Comparison of ENCODE assay signal across 19 cellular contexts in the genomic region with DNA sequence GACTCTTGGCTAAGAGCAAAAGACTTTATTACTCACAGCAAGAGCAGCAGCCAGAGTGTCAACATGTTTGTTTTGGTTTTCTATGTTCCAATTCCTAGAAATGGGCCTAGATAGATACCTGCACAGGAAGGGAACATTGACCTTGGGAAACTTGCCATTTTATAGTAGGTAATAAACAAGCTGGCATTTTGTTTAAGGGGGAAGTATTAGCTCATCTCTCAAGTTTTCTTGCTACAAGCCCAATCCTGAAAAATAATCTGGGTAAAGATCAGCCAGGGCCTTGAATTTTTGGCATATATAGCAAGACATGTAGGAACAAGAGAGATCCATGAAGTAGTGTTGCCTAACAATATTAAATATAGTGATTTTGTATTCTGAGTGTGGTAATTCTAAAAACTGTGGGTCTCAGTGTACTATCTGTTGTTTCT. TPM values are rescaled to one million over a fixed set of nuclear protein-coding genes. Genes with fewer than 3 reads are reported as not detected.
A peak's percentile ranks its signal among the peaks of the same experiment; 100 is the strongest.
DNase-seq lines count a peak whose midpoint lies in the region; ATAC-seq lines count a peak whose summit lies in the region.
"Had no signal": no experiment of that assay in that cellular context is flagged by ENCODE, and none has a peak within 500 bp of the region (broad histone marks: within the 10 kb centered on the region; RNA-seq: fewer than 3 reads in every experiment).

No MANE protein-coding gene starts in this region.

- intact Hi-C loops in left ventricle myocardium superior (cut with micrococcal nuclease), result no loop called here
- intact Hi-C loops in left cardiac atrium (cut with DNase I), result no loop called here

- DNase-seq in left ventricle myocardium superior, result no peak
- no peak for DNase-seq in left cardiac atrium
- peak; percentile 23 for DNase-seq in fibroblast of gingiva (ENCODE audit: low read depth)
- DNase-seq in left lobe of liver (ENCODE audit: low spot score), result no peak
- DNase-seq: BE2C; Caco-2; CD4-positive, CD25-positive, alpha-beta regulatory T cell; GDM1; H7; HFFc6; NCI-H1105 treated with DMSO at 0.1 percent for 48 hours; NCI-H1694 treated with DMSO at 0.1 percent for 48 hours; NCI-H510A treated with DMSO at 0.1 percent for 48 hours; NCI-H82; SHP77 treated with DMSO at 0.1 percent for 48 hours had no signal

- ATAC-seq in left ventricle myocardium superior (peak; percentile 55), left cardiac atrium (no peak), left lobe of liver (peak; percentile 19), HG02973 (IDR thresholded peaks at IDR 0.05; ENCODE audit: unreplicated experiment) (no peak), GM19023 (IDR thresholded peaks at IDR 0.05; ENCODE audit: unreplicated experiment) (no peak), HG02623 (IDR thresholded peaks at IDR 0.05; ENCODE audit: unreplicated experiment) (no peak)
- ATAC-seq: K562 had no signal

RNA-seq across cellular contexts. Expression of a gene that starts 51.4 kb away (rescaled TPM):
- total RNA-seq in left ventricle myocardium superior, result 18.5 TPM
- total RNA-seq in left cardiac atrium, result 10 to 100 TPM; 22.5 to 32.7 TPM
- 5.9 TPM for total RNA-seq in left lobe of liver

Comparison
In these comparisons a context has a peak if more than half of its experiments do, and no peak if none do; other contexts are left out.
1. ATAC-seq: peak in left ventricle myocardium superior (single experiment) and left lobe of liver (single experiment); none in left cardiac atrium (0 of 2), HG02973 (single experiment), GM19023 (single experiment) and HG02623 (single experiment).